Comparison of ENCODE assay signal across 13 cellular contexts in the genomic region with DNA sequence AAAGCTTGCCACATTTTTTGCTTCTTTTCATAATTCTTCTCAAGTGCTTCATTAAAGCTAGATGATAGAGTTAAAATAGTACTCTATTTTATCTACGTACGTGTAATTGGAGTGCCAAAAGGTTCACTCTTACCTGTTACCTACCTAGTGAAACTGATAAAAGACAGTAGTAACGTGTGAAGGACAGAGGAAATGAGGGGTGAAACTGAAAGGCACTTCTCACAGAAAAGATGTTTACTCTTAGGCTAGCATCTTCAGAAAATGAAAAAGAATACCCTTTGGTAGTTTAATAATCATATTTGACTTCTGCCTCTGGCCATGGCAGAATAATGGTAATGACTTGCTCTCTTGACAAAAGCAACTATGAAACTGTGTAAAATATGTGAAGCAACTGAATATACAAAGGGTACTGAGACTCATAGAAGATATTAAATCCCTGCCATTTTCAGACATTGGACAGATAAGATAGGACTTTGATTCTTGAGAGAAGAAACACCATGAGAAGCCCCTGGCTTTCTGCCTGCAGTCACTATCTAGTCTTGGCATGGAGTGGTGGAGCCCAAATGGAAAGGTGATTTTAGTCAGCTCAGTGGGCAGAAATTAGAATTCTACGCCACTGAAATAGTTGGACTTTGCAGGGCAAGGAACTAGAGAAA. TPM values are rescaled to one million over a fixed set of nuclear protein-coding genes. Genes with fewer than 3 reads are reported as not detected.
DNase-seq lines count a peak whose midpoint lies in the region; ATAC-seq and TF ChIP-seq lines count a peak whose summit lies in the region.
"Had no signal": no experiment of that assay in that cellular context is flagged by ENCODE, and none has a peak within 500 bp of the region (broad histone marks: within the 10 kb centered on the region; RNA-seq: fewer than 3 reads in every experiment).

No MANE protein-coding gene starts in this region.

- H3K4me3 Mint-ChIP-seq in activated naive CD8-positive, alpha-beta T cell: peak overlapping the region; percentile 70
- no peak overlapping the region for H3K4me3 Mint-ChIP-seq in CD14-positive monocyte
- H3K4me3 Mint-ChIP-seq: dendritic cell treated with granulocyte-macrophage colony-stimulating factor and Interleukin-4, amounts not matched to agents 40 ng/mL and 50 ng/mL, for 4 days had no signal

- peak overlapping the region; percentile 9; the same call in 1 of the 2 replicates for H3K4me3 ChIP-seq in GM08714 (ENCODE audit: low read length)

- peak; percentile 78 for ATAC-seq in GM19372 (IDR thresholded peaks at IDR 0.05; ENCODE audit: low read depth, unreplicated experiment)
- peak; percentile 74 for ATAC-seq in HG03066 (IDR thresholded peaks at IDR 0.05; ENCODE audit: low read depth, unreplicated experiment)

- H3K4me1 Mint-ChIP-seq in activated naive CD8-positive, alpha-beta T cell (ENCODE audit: low read depth): peaks cover 70% of the 10 kb centered on the region
- peaks cover 18% of the 10 kb centered on the region for H3K4me1 Mint-ChIP-seq in CD14-positive monocyte

- TF ChIP-seq CTCF in CD14-positive monocyte (IDR thresholded peaks at IDR 0.05): no peak

- intact Hi-C loops in CD14-positive monocyte (cut with micrococcal nuclease): no loop called here

- H3K27me3 Mint-ChIP-seq in activated naive CD8-positive, alpha-beta T cell: no peaks in the 10 kb centered on the region
- peaks cover 0 to 6% (median 2%) of the 10 kb centered on the region in 3 donors for H3K27me3 Mint-ChIP-seq in CD14-positive monocyte (ENCODE audit: low read depth in 3 of 3)
- H3K27me3 Mint-ChIP-seq: dendritic cell treated with granulocyte-macrophage colony-stimulating factor and Interleukin-4, amounts not matched to agents 40 ng/mL and 50 ng/mL, for 4 days had no signal

- H3K9me3 Mint-ChIP-seq in activated naive CD8-positive, alpha-beta T cell (ENCODE audit: low read depth): no peaks in the 10 kb centered on the region
- H3K9me3 Mint-ChIP-seq in CD14-positive monocyte: no peaks in the 10 kb centered on the region
- H3K9me3 Mint-ChIP-seq: dendritic cell treated with granulocyte-macrophage colony-stimulating factor and Interleukin-4, amounts not matched to agents 40 ng/mL and 50 ng/mL, for 4 days had no signal

- DNase-seq in islet precursor cell: no peak
- DNase-seq in CD14-positive monocyte (ENCODE audit: low spot score): no peak
- no peak for DNase-seq in NOMO-1 (lab: John Stamatoyannopoulos, UW; ENCODE audit: unreplicated experiment in 2 of 2)
- DNase-seq in COLO668 (lab: John Stamatoyannopoulos, UW; ENCODE audit: unreplicated experiment): no peak
- DNase-seq: activated CD4-positive, alpha-beta T cell treated with anti-CD3 and anti-CD28 coated beads for 4 hours; DMS 273 treated with DMSO at 0.1 percent for 48 hours; left cardiac atrium; NCI-H524 had no signal

- H3K27ac Mint-ChIP-seq in activated naive CD8-positive, alpha-beta T cell: peak overlapping the region; percentile 100
- H3K27ac Mint-ChIP-seq in CD14-positive monocyte: peak overlapping the region in 1 of 7 donors; percentile 21
- H3K27ac Mint-ChIP-seq: dendritic cell treated with granulocyte-macrophage colony-stimulating factor and Interleukin-4, amounts not matched to agents 40 ng/mL and 50 ng/mL, for 4 days had no signal

- H3K36me3 Mint-ChIP-seq in activated naive CD8-positive, alpha-beta T cell: no peaks in the 10 kb centered on the region
- no peaks in the 10 kb centered on the region for H3K36me3 Mint-ChIP-seq in CD14-positive monocyte

RNA-seq across cellular contexts. Expression of a gene that starts 6.3 kb away (rescaled TPM):
- 1 to 10 TPM; 3.2 to 6.7 TPM for polyA plus RNA-seq in CD14-positive monocyte
